Comparison of ENCODE assay signal across 25 cellular contexts in the genomic region with DNA sequence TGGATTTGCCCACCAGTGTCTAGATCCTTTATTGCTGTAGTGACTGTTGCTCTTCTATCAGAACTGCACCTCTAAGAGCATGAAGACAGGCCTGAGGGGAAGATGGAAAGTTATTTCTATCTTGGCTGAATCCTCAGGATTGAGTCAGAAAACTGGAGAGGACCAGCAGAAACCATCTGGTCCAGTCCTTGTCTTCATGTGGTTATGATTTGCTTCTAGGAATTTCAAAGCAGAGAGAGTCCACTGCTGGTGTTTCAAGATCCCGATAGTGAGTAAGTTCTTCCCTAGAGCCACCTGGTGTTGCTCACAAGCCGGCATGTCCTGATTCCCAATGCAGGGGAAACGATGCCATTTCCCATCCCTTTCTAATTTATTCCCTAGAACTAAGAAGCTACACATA.
DNase-seq lines count a peak whose midpoint lies in the region; ATAC-seq and TF ChIP-seq lines count a peak whose summit lies in the region.
"Had no signal": no experiment of that assay in that cellular context is flagged by ENCODE, and none has a peak within 500 bp of the region (broad histone marks: within the 10 kb centered on the region; RNA-seq: fewer than 3 reads in every experiment).

No MANE protein-coding gene starts in this region.

- DNase-seq in AG20443 (ENCODE audit: low spot score) (peak; percentile 84), HCEC 1CT (peak; percentile 31), epidermal melanocyte (ENCODE audit: insufficient read length, low spot score) (peak; percentile 45), mesenchymal stem cell (peak; percentile 48), osteocyte (ENCODE audit: extremely low spot score, unreplicated experiment) (no peak), NCI-H524 treated with DMSO at 0.1 percent for 48 hours (lab: John Stamatoyannopoulos, UW) (no peak), mucosa of gallbladder (ENCODE audit: low spot score) (no peak)
- DNase-seq: activated CD4-positive, alpha-beta T cell treated with anti-CD3 and anti-CD28 coated beads for 36 hours; activated CD8-positive, alpha-beta memory T cell treated with anti-CD3 and anti-CD28 coated beads for 24 hours; activated T-cell treated with anti-CD3 and anti-CD28 coated beads, Interleukin-2, amount 50 U/mL, for 4 hours; adrenal gland; BE2C; DMS79 treated with DMSO at 0.1 percent for 48 hours; effector CD8-positive, alpha-beta T cell; erythroblast; KBM-7; NCI-H146; NCI-H510A treated with DMSO at 0.1 percent for 48 hours; stimulated activated CD8-positive, alpha-beta memory T cell treated with anti-CD3 and anti-CD28 coated beads, Interleukin-4, amount 100 ng/mL, for 48 hours; T-helper 2 cell had no signal

- H3K4me2 ChIP-seq in mesenchymal stem cell (ENCODE audit: low read length, poor library complexity, severe bottlenecking), result no peak overlapping the region

- H3K4me3 Mint-ChIP-seq in osteocyte (ENCODE audit: unreplicated experiment), result no peak overlapping the region
- H3K4me3 Mint-ChIP-seq: activated CD4-positive, alpha-beta T cell treated with anti-CD3 and anti-CD28 coated beads for 36 hours; activated T-cell treated with anti-CD3 and anti-CD28 coated beads, Interleukin-2, amount 50 U/mL, for 4 hours; type B pancreatic cell had no signal

- no peak for TF ChIP-seq CTCF in osteocyte (IDR thresholded peaks at IDR 0.05)

- H3K4me1 ChIP-seq in mesenchymal stem cell (ENCODE audit: control insufficient read depth, insufficient read depth, low read depth, low read length), result peaks cover 4% of the 10 kb centered on the region
- H3K4me1 ChIP-seq: adrenal gland, BE2C, prostate gland had no signal

- no peak overlapping the region for H2BK120ac ChIP-seq in mesenchymal stem cell (ENCODE audit: low read depth, low read length)

- no peak overlapping the region for H3K23ac ChIP-seq in mesenchymal stem cell (ENCODE audit: low read length in 2 of 2)

- H3K4ac ChIP-seq in mesenchymal stem cell (ENCODE audit: low read depth in 1 of 2, low read length in 2 of 2), result no peak overlapping the region

- H3K36me3 Mint-ChIP-seq in osteocyte (ENCODE audit: unreplicated experiment), result no peaks in the 10 kb centered on the region
- H3K36me3 Mint-ChIP-seq: type B pancreatic cell had no signal

- H3K36me3 ChIP-seq in mesenchymal stem cell (ENCODE audit: control insufficient read depth in 1 of 2, insufficient read depth in 2 of 2, low read depth in 1 of 2, low read length in 2 of 2), result no peaks in the 10 kb centered on the region
- H3K36me3 ChIP-seq: adrenal gland, BE2C, neutrophil, prostate gland had no signal

- H2BK5ac ChIP-seq in mesenchymal stem cell (ENCODE audit: low read depth, low read length, poor library complexity, severe bottlenecking), result no peak overlapping the region

- WGBS in mesenchymal stem cell, result 67% methylated on average over 3 of the region's 3 CpGs

- H3K14ac ChIP-seq in mesenchymal stem cell (ENCODE audit: low read length in 2 of 2), result no peak overlapping the region

- no peak overlapping the region for H3K27ac Mint-ChIP-seq in osteocyte (ENCODE audit: unreplicated experiment)
- H3K27ac Mint-ChIP-seq: activated CD4-positive, alpha-beta T cell treated with anti-CD3 and anti-CD28 coated beads for 36 hours; type B pancreatic cell had no signal

- no peak overlapping the region for H3K4me3 ChIP-seq in mesenchymal stem cell (ENCODE audit: insufficient read depth in 1 of 2, low read depth in 1 of 2, low read length in 2 of 2)
- H3K4me3 ChIP-seq: adrenal gland, prostate gland, SK-N-MC had no signal

- ATAC-seq in HG03045 (IDR thresholded peaks at IDR 0.05; ENCODE audit: unreplicated experiment), result no peak
- ATAC-seq: activated CD4-positive, alpha-beta T cell treated with anti-CD3 and anti-CD28 coated beads for 36 hours; activated T-cell treated with anti-CD3 and anti-CD28 coated beads, Interleukin-2, amount 50 U/mL, for 4 hours had no signal

- no peak overlapping the region for H4K91ac ChIP-seq in mesenchymal stem cell (ENCODE audit: low read length)

- H2AK5ac ChIP-seq in mesenchymal stem cell (ENCODE audit: low read length, severe bottlenecking), result peak overlapping the region; percentile 92

- no peak overlapping the region for H2AFZ ChIP-seq in mesenchymal stem cell (ENCODE audit: low read depth, low read length)

- H2BK15ac ChIP-seq in mesenchymal stem cell (ENCODE audit: low read depth, poor library complexity, severe bottlenecking), result no peak overlapping the region

- no peaks in the 10 kb centered on the region for H3K9me3 ChIP-seq in mesenchymal stem cell (ENCODE audit: control insufficient read depth, low read length)
- H3K9me3 ChIP-seq: adrenal gland, BE2C, neutrophil, prostate gland had no signal

- H3K27ac ChIP-seq in mesenchymal stem cell (ENCODE audit: low read length, poor library complexity, severe bottlenecking), result peak overlapping the region; percentile 38
- H3K27ac ChIP-seq: adrenal gland, neutrophil, prostate gland had no signal

- H3K9me3 Mint-ChIP-seq in osteocyte (ENCODE audit: unreplicated experiment), result no peaks in the 10 kb centered on the region
- H3K9me3 Mint-ChIP-seq: activated T-cell treated with anti-CD3 and anti-CD28 coated beads, Interleukin-2, amount 50 U/mL, for 4 hours had no signal

- H3K27me3 ChIP-seq in mesenchymal stem cell (ENCODE audit: control insufficient read depth in 1 of 2, insufficient read depth in 1 of 2, low read length in 2 of 2), result no peaks in the 10 kb centered on the region
- H3K27me3 ChIP-seq: adrenal gland, BE2C, neutrophil had no signal

- no peaks in the 10 kb centered on the region for H3K79me1 ChIP-seq in mesenchymal stem cell (replicated peaks; ENCODE audit: low read length, poor library complexity, severe bottlenecking)

- H4K8ac ChIP-seq in mesenchymal stem cell (ENCODE audit: low read length), result no peak overlapping the region

- no peak overlapping the region for H3K18ac ChIP-seq in mesenchymal stem cell (ENCODE audit: low read depth in 1 of 2, low read length in 2 of 2)

- H2BK12ac ChIP-seq in mesenchymal stem cell (ENCODE audit: low read length in 2 of 2), result no peak overlapping the region

- no peak overlapping the region for H3K9ac ChIP-seq in mesenchymal stem cell (ENCODE audit: low read length)

- H3K27me3 Mint-ChIP-seq in osteocyte (ENCODE audit: unreplicated experiment), result peaks cover 1% of the 10 kb centered on the region
- H3K27me3 Mint-ChIP-seq: activated CD4-positive, alpha-beta T cell treated with anti-CD3 and anti-CD28 coated beads for 36 hours had no signal

- peaks cover 4% of the 10 kb centered on the region for H3K4me1 Mint-ChIP-seq in osteocyte (ENCODE audit: unreplicated experiment)
- H3K4me1 Mint-ChIP-seq: activated CD4-positive, alpha-beta T cell treated with anti-CD3 and anti-CD28 coated beads for 36 hours had no signal

Comparison
In these comparisons a context has a peak if more than half of its experiments do, and no peak if none do; other contexts are left out.
1. DNase-seq: peak in AG20443 (single experiment), HCEC 1CT (single experiment), epidermal melanocyte (single experiment) and mesenchymal stem cell (single experiment); none in osteocyte (single experiment), NCI-H524 treated with DMSO at 0.1 percent for 48 hours (single experiment) and mucosa of gallbladder (single experiment).